8 cellular contexts compared by ENCODE assay signal in genomic region chr2:196925445-196925767, GRCh38. TPM values are rescaled to one million over a fixed set of nuclear protein-coding genes. Genes with fewer than 3 reads are reported as not detected.
A peak's percentile ranks its signal among the peaks of the same experiment; 100 is the strongest.
DNase-seq lines count a peak whose midpoint lies in the region; ATAC-seq, FAIRE-seq and TF ChIP-seq lines count a peak whose summit lies in the region.

No MANE protein-coding gene starts in this region.

- TF ChIP-seq CTCF in bronchial epithelial cell (IDR thresholded peaks at IDR 0.05; ENCODE audit: insufficient read depth, low read length, severe bottlenecking) = no peak

- no peak overlapping the region for H3K27ac ChIP-seq in CD4-positive, alpha-beta memory T cell (ENCODE audit: low read depth, low read length)
- H3K27ac ChIP-seq in KOPT-K1 (ENCODE audit: low read depth, low read length, poor library complexity, severe bottlenecking) = peak overlapping the region; percentile 84

- no peaks in the 10 kb centered on the region for H3K9me3 ChIP-seq in CD4-positive, alpha-beta memory T cell (ENCODE audit: control insufficient read depth in 1 of 2, low read length in 2 of 2)
- no peaks in the 10 kb centered on the region for H3K9me3 ChIP-seq in KOPT-K1 (ENCODE audit: insufficient read depth, low read length, poor library complexity, severe bottlenecking)

- no peaks in the 10 kb centered on the region for H3K27me3 Mint-ChIP-seq in CD4-positive, alpha-beta memory T cell

- H3K27ac Mint-ChIP-seq in CD4-positive, alpha-beta memory T cell = peak overlapping the region; percentile 84 to 95 (median 93)

- H3K4me1 Mint-ChIP-seq in CD4-positive, alpha-beta memory T cell = peaks cover 28 to 35% (median 30%) of the 10 kb centered on the region in 4 donors

- H3K4me3 Mint-ChIP-seq in CD4-positive, alpha-beta memory T cell = peak overlapping the region; percentile 92 to 98 (median 96)

- no peak for DNase-seq in CD4-positive, alpha-beta memory T cell
- DNase-seq in bronchial epithelial cell (ENCODE audit: low read depth) (no peak), midbrain (lab: John Stamatoyannopoulos, UW) (peak; percentile 41), NCI-H774 (lab: John Stamatoyannopoulos, UW) (no peak), GDM1 (lab: John Stamatoyannopoulos, UW) (no peak)

- intact Hi-C loops in CD4-positive, alpha-beta memory T cell (cut with micrococcal nuclease) = loop anchor here (5.0 kb wide), 2 partner anchors 62 to 128 kb away; partner anchors contain the start of gene GTF3C3

- POLR2A ChIA-PET in CD4-positive, alpha-beta memory T cell (lab: Charles Lee; ENCODE audit: partially characterized antibody) = interaction anchor here (4.5 kb wide), 1 partner anchor 10 kb away, joined by 26 read pairs; no protein-coding TSS in a partner anchor

- no peaks in the 10 kb centered on the region for H3K9me3 Mint-ChIP-seq in CD4-positive, alpha-beta memory T cell

- H3K36me3 ChIP-seq in CD4-positive, alpha-beta memory T cell (ENCODE audit: insufficient read depth, low read length) = no peaks in the 10 kb centered on the region
- no peaks in the 10 kb centered on the region for H3K36me3 ChIP-seq in KOPT-K1 (ENCODE audit: insufficient read depth, low read length)
- H3K36me3 ChIP-seq in bronchial epithelial cell (ENCODE audit: control insufficient read depth, insufficient read depth, low read length) = no peaks in the 10 kb centered on the region

- FAIRE-seq in bronchial epithelial cell (lab: Jason Lieb, UNC) = no peak

- peaks cover 28% of the 10 kb centered on the region for H3K4me1 ChIP-seq in CD4-positive, alpha-beta memory T cell (ENCODE audit: insufficient read depth, low read length)

- H3K27me3 ChIP-seq in CD4-positive, alpha-beta memory T cell (ENCODE audit: insufficient read depth, low read length) = no peaks in the 10 kb centered on the region
- no peaks in the 10 kb centered on the region for H3K27me3 ChIP-seq in bronchial epithelial cell (ENCODE audit: control insufficient read depth, insufficient read depth, low read length)

- peak overlapping the region; percentile 78 to 86 for H3K4me3 ChIP-seq in CD4-positive, alpha-beta memory T cell (ENCODE audit: low read length in 2 of 2)
- peak overlapping the region; percentile 58 for H3K4me3 ChIP-seq in bronchial epithelial cell (ENCODE audit: low read depth, low read length)

- ATAC-seq in HG03565 (IDR thresholded peaks at IDR 0.05; ENCODE audit: unreplicated experiment) = no peak
- ATAC-seq in GM21619 (IDR thresholded peaks at IDR 0.05; ENCODE audit: unreplicated experiment) = no peak

- CTCF ChIA-PET in CD4-positive, alpha-beta memory T cell (lab: Charles Lee; ENCODE audit: partially characterized antibody) = interaction anchor here (3.2 kb wide), 1 partner anchor 12 kb away, joined by 9 read pairs; no protein-coding TSS in a partner anchor

- peaks cover 0 to 20% of the 10 kb centered on the region in 2 donors for H3K36me3 Mint-ChIP-seq in CD4-positive, alpha-beta memory T cell

RNA-seq across cellular contexts. Expression of gene PGAP1, which starts 1.1 kb away (rescaled TPM):
- total RNA-seq in CD4-positive, alpha-beta memory T cell = 1 to 10 TPM; 7.4 to 9.1 TPM
- polyA plus RNA-seq in CD4-positive, alpha-beta memory T cell = 1 to 10 TPM in 1 of 2 donors, under 1 TPM in 1; 0.43 to 1.5 TPM
- total RNA-seq in bronchial epithelial cell = 6.1 and 8.3 TPM in 2 replicates
